ENCODE assay signal across 2 cellular contexts in genomic region chr1:204692320-204692851, GRCh38.
A peak's percentile ranks its signal among the peaks of the same experiment; 100 is the strongest.
TF ChIP-seq lines count a peak whose summit lies in the region.

No MANE protein-coding gene starts in this region.

TF ChIP-seq in A549, 52 proteins besides CTCF, POLR2A, EP300 and RAD21 (continued from another document):
- TF ChIP-seq ZFP36 (IDR thresholded peaks at IDR 0.05; ENCODE audit: borderline replicate concordance, partially characterized antibody) (no peak), HMGXB4 (CRISPR knock-in tag; IDR thresholded peaks at IDR 0.05; ENCODE audit: borderline replicate concordance) (no peak), SMC3 (IDR thresholded peaks at IDR 0.05) (peak; percentile 46; the same call in 2 of the 3 replicates), ZC3H11A (IDR thresholded peaks at IDR 0.05) (no peak)

TF ChIP-seq in GM23338, 12 proteins besides CTCF, POLR2A, EP300 and RAD21 (continued from another document):
- TF ChIP-seq ZNF462 (CRISPR knock-in tag; IDR thresholded peaks at IDR 0.05): no peak
- TF ChIP-seq ZNF331 (CRISPR knock-in tag; IDR thresholded peaks at IDR 0.05; ENCODE audit: low read depth): no peak
- TF ChIP-seq REST (IDR thresholded peaks at IDR 0.05; ENCODE audit: unreplicated experiment): no peak
- no peak for TF ChIP-seq POLR2AphosphoS5 (IDR thresholded peaks at IDR 0.05; ENCODE audit: low read depth)
- TF ChIP-seq ZNF114 (CRISPR knock-in tag; IDR thresholded peaks at IDR 0.05): no peak
- TF ChIP-seq CREB1 (CRISPR knock-in tag; IDR thresholded peaks at IDR 0.05; ENCODE audit: low read depth): no peak
- no peak for TF ChIP-seq ETS1 (IDR thresholded peaks at IDR 0.05)
- no peak for TF ChIP-seq EZH2phosphoT487 (IDR thresholded peaks at IDR 0.05; ENCODE audit: unreplicated experiment)
